In genomic region chr3:103991461-103992115, GRCh38 we compare ENCODE assay signal across 10 cellular contexts.
DNase-seq lines count a peak whose midpoint lies in the region; ATAC-seq and TF ChIP-seq lines count a peak whose summit lies in the region.
"Had no signal": no experiment of that assay in that cellular context is flagged by ENCODE, and none has a peak within 500 bp of the region (broad histone marks: within the 10 kb centered on the region; RNA-seq: fewer than 3 reads in every experiment).

No MANE protein-coding gene starts in this region.

- H3K27ac ChIP-seq in brain microvascular endothelial cell (no peak overlapping the region), tibial nerve (no peak overlapping the region)
- H3K27ac ChIP-seq: SJCRH30 had no signal

- TF ChIP-seq CTCF in LNCaP clone FGC (IDR thresholded peaks at IDR 0.05; ENCODE audit: control insufficient read depth, extremely low read depth, insufficient read depth) (peak; percentile 39), brain microvascular endothelial cell (IDR thresholded peaks at IDR 0.05; ENCODE audit: low read depth, low read length, missing control alignments) (peak; percentile 80), osteocyte (IDR thresholded peaks at IDR 0.05) (peak; percentile 60), tibial nerve (IDR thresholded peaks at IDR 0.05) (no peak)

- in situ Hi-C loops in brain microvascular endothelial cell (cut with HindIII; ENCODE audit: low pct_ligation_motif_present, low sequenced_read_pairs), result no loop called here

- H3K36me3 Mint-ChIP-seq in osteocyte (ENCODE audit: unreplicated experiment), result no peaks in the 10 kb centered on the region

- WGBS in tibial nerve, 2 donors, result 68 to 71% methylated on average over 10 of the region's 10 CpGs

- H3K9me3 ChIP-seq in tibial nerve, result peaks cover 0 to 13% (median 0%) of the 10 kb centered on the region in 4 donors
- H3K9me3 ChIP-seq: SJCRH30 had no signal

- H3K27me3 ChIP-seq in brain microvascular endothelial cell (replicated peaks) (no peaks in the 10 kb centered on the region), tibial nerve (no peaks in the 10 kb centered on the region)
- H3K27me3 ChIP-seq: SJCRH30 had no signal

- H3K27ac Mint-ChIP-seq in osteocyte (ENCODE audit: unreplicated experiment), result no peak overlapping the region

- H3K4me1 Mint-ChIP-seq in osteocyte (ENCODE audit: unreplicated experiment), result no peaks in the 10 kb centered on the region

- H3K36me3 ChIP-seq in brain microvascular endothelial cell (replicated peaks) (no peaks in the 10 kb centered on the region), tibial nerve (no peaks in the 10 kb centered on the region)
- H3K36me3 ChIP-seq: SJCRH30 had no signal

- no peak overlapping the region for H3K4me3 Mint-ChIP-seq in osteocyte (ENCODE audit: unreplicated experiment)

- TF ChIP-seq POLR2A in tibial nerve (IDR thresholded peaks at IDR 0.05), result no peak

- DNase-seq in DMS53 (lab: John Stamatoyannopoulos, UW) (peak; percentile 12), DMS53 treated with DMSO at 0.1 percent for 48 hours (lab: John Stamatoyannopoulos, UW; ENCODE audit: unreplicated experiment) (no peak), LNCaP clone FGC (ENCODE audit: low read depth) (no peak), brain microvascular endothelial cell (peak; percentile 43), osteocyte (ENCODE audit: extremely low spot score, unreplicated experiment) (no peak), SW 1271 (lab: John Stamatoyannopoulos, UW) (no peak), tibial nerve (ENCODE audit: low spot score in 2 of 2) (no peak)
- DNase-seq: foreskin fibroblast had no signal

- ATAC-seq in GM21526 (IDR thresholded peaks at IDR 0.05; ENCODE audit: low FRiP score, unreplicated experiment), result no peak

- peaks cover 11% of the 10 kb centered on the region for H3K27me3 Mint-ChIP-seq in osteocyte (ENCODE audit: unreplicated experiment)

- TF ChIP-seq EP300 in tibial nerve (IDR thresholded peaks at IDR 0.05), result no peak

- H3K4me1 ChIP-seq in tibial nerve, result no peaks in the 10 kb centered on the region
- H3K4me1 ChIP-seq: SJCRH30 had no signal

- H3K4me3 ChIP-seq in LNCaP clone FGC (ENCODE audit: low read depth, low read length) (no peak overlapping the region), brain microvascular endothelial cell (ENCODE audit: low read depth, low read length) (no peak overlapping the region), tibial nerve (no peak overlapping the region)
- H3K4me3 ChIP-seq: SJCRH30 had no signal

- no peaks in the 10 kb centered on the region for H3K9me3 Mint-ChIP-seq in osteocyte (ENCODE audit: unreplicated experiment)

Comparison
In these comparisons a context has a peak if more than half of its experiments do, and no peak if none do; other contexts are left out.
1. DNase-seq: peak in DMS53 (single experiment) and brain microvascular endothelial cell (single experiment); none in DMS53 treated with DMSO at 0.1 percent for 48 hours (single experiment), LNCaP clone FGC (single experiment), osteocyte (single experiment), SW 1271 (0 of 2) and tibial nerve (0 of 2).
2. CTCF ChIP-seq: peak in LNCaP clone FGC (single experiment), brain microvascular endothelial cell (single experiment) and osteocyte (single experiment); none in tibial nerve (0 of 5).